In the genomic region with DNA sequence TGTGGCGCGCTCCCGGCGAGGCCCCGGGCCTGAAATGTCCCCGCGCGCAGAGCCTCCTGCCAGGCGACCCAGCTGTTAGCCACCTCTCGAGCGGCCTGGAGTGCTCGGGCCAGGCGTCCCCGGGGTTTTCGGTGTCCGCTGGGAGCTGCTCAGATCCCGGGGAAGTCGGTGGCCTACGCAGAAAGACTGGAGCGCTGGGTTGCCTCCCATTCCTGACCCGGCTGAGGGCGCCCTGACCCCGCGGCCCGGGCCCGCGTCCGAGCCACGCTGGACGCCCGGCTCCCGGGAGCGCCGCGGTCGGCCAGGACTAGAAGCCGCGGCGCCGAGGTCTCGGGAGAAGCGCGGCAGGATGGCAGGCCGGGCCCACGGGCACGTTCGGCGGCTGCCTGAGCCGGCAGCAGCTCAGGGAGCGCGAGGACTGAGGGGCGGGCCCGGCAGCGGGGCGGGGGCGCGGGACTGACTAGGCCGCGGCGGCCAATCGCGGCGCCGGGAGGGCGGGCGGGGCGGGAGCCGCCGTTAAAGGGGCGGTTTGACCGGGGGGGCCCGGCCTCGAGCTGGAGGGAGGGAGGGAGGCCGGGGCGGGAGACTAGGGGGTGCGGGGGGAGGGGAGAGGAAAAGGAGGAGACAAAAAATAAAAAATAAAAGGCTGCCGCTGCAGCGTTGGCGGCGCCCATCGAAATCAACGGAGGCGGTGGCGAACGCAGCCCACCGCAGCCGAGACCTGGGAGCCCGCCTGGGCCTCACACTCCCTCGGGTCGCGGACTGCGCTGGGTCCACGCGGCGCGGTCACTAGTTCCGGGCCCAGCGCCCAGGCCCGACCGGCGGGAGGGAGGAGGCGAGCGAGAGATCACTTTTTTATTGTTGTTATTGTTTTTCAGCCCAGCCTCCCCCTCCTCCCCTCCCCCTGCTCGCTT, we compare ENCODE assay signal across 8 cellular contexts. TPM values are rescaled to one million over a fixed set of nuclear protein-coding genes. Genes with fewer than 3 reads are reported as not detected.
DNase-seq lines count a peak whose midpoint lies in the region; ATAC-seq and TF ChIP-seq lines count a peak whose summit lies in the region.

No MANE protein-coding gene starts in this region.

- H3K36me3 Mint-ChIP-seq in CD8-positive, alpha-beta memory T cell: peaks cover 0 to 5% (median 0%) of the 10 kb centered on the region in 3 donors
- peaks cover 3% of the 10 kb centered on the region for H3K36me3 Mint-ChIP-seq in activated CD4-positive, alpha-beta T cell treated with anti-CD3 and anti-CD28 coated beads, Interleukin-2, amount 10 ng/mL, durations not matched to agents 24 days and 14 days (ENCODE audit: low read depth)

- H3K27ac Mint-ChIP-seq in CD8-positive, alpha-beta memory T cell: peak overlapping the region in 1 of 8 donors; percentile 70
- no peak overlapping the region for H3K27ac Mint-ChIP-seq in activated CD4-positive, alpha-beta T cell treated with anti-CD3 and anti-CD28 coated beads, Interleukin-2, amount 10 ng/mL, durations not matched to agents 24 days and 14 days

- ATAC-seq in GM21825 (IDR thresholded peaks at IDR 0.05; ENCODE audit: unreplicated experiment): peak; percentile 49
- ATAC-seq in GM18870 (IDR thresholded peaks at IDR 0.05; ENCODE audit: unreplicated experiment): no peak

- peaks cover 27% of the 10 kb centered on the region for H3K4me1 ChIP-seq in CD8-positive, alpha-beta memory T cell (ENCODE audit: insufficient read depth, low read length)

- DNase-seq in CD8-positive, alpha-beta memory T cell: peak in 4 of 5 donors; percentile 42 to 64 (median 48)
- DNase-seq in NCI-H187 treated with DMSO at 0.1 percent for 48 hours (lab: John Stamatoyannopoulos, UW) (peak; percentile 76), dorsolateral prefrontal cortex (peak in 3 of 10 donors; percentile 36 to 91 (median 75)), medulla oblongata (ENCODE audit: extremely low spot score) (peak; percentile 61)
- peak; percentile 85 for DNase-seq in activated CD4-positive, alpha-beta T cell treated with anti-CD3 and anti-CD28 coated beads, Interleukin-2, amount 10 ng/mL, durations not matched to agents 24 days and 14 days
- DNase-seq in stimulated activated naive CD4-positive, alpha-beta T cell (lab: John Stamatoyannopoulos, UW): peak in 4 of 6 experiments; percentile 36 to 49 (median 45)

- H3K27me3 ChIP-seq in CD8-positive, alpha-beta memory T cell (ENCODE audit: insufficient read depth, low read length, poor library complexity, severe bottlenecking): peaks cover 73% of the 10 kb centered on the region
- H3K27me3 ChIP-seq in dorsolateral prefrontal cortex: peaks cover 0 to 99% (median 82%) of the 10 kb centered on the region in 45 donors

- H3K4me3 ChIP-seq in CD8-positive, alpha-beta memory T cell (ENCODE audit: low read length): no peak overlapping the region
- H3K4me3 ChIP-seq in dorsolateral prefrontal cortex: peak overlapping the region; percentile 42 to 77 (median 64)

- H3K27me3 Mint-ChIP-seq in CD8-positive, alpha-beta memory T cell: peaks cover 65 to 68% of the 10 kb centered on the region in 2 donors
- H3K27me3 Mint-ChIP-seq in activated CD4-positive, alpha-beta T cell treated with anti-CD3 and anti-CD28 coated beads, Interleukin-2, amount 10 ng/mL, durations not matched to agents 24 days and 14 days: peaks cover 64% of the 10 kb centered on the region

- CTCF ChIA-PET in CD8-positive, alpha-beta memory T cell (lab: Charles Lee): interaction anchor here (1.4 kb wide), 1 partner anchor 324 kb away, joined by 4 read pairs; no protein-coding TSS in a partner anchor

- POLR2A ChIA-PET in CD8-positive, alpha-beta memory T cell (lab: Charles Lee): no interaction called here

- H3K9me3 ChIP-seq in CD8-positive, alpha-beta memory T cell (ENCODE audit: low read length): peaks cover 8% of the 10 kb centered on the region

- no peak overlapping the region for H3K27ac ChIP-seq in CD8-positive, alpha-beta memory T cell (ENCODE audit: low read depth, low read length)
- peak overlapping the region in 58 of 59 donors; percentile 49 to 98 (median 88) for H3K27ac ChIP-seq in dorsolateral prefrontal cortex

- peaks cover 8 to 27% (median 23%) of the 10 kb centered on the region in 3 donors for H3K4me1 Mint-ChIP-seq in CD8-positive, alpha-beta memory T cell
- peaks cover 8% of the 10 kb centered on the region for H3K4me1 Mint-ChIP-seq in activated CD4-positive, alpha-beta T cell treated with anti-CD3 and anti-CD28 coated beads, Interleukin-2, amount 10 ng/mL, durations not matched to agents 24 days and 14 days

- no peaks in the 10 kb centered on the region for H3K36me3 ChIP-seq in CD8-positive, alpha-beta memory T cell (ENCODE audit: insufficient read depth, low read length)

- peak overlapping the region in 3 of 7 donors; percentile 37 to 55 (median 54) for H3K4me3 Mint-ChIP-seq in CD8-positive, alpha-beta memory T cell
- H3K4me3 Mint-ChIP-seq in activated CD4-positive, alpha-beta T cell treated with anti-CD3 and anti-CD28 coated beads, Interleukin-2, amount 10 ng/mL, durations not matched to agents 24 days and 14 days: peak overlapping the region; percentile 61

- intact Hi-C loops in activated CD4-positive, alpha-beta T cell treated with anti-CD3 and anti-CD28 coated beads, Interleukin-2, amount 10 ng/mL, durations not matched to agents 24 days and 14 days (cut with micrococcal nuclease): no loop called here
- intact Hi-C loops in dorsolateral prefrontal cortex (cut with DNase I): loop anchor here (5.0 kb wide), 2 partner anchors 107 to 252 kb away; a partner anchor contains a TSS

- H3K9me3 Mint-ChIP-seq in CD8-positive, alpha-beta memory T cell: peaks cover 0 to 53% (median 39%) of the 10 kb centered on the region in 5 donors
- H3K9me3 Mint-ChIP-seq in activated CD4-positive, alpha-beta T cell treated with anti-CD3 and anti-CD28 coated beads, Interleukin-2, amount 10 ng/mL, durations not matched to agents 24 days and 14 days: peaks cover 11% of the 10 kb centered on the region

- peak in 1 of 56 donors; percentile 12 for TF ChIP-seq CTCF in dorsolateral prefrontal cortex (IDR thresholded peaks at IDR 0.05 in 54 of 56, conservative IDR thresholded peaks at IDR 0.05 in 2 of 56; ENCODE audit: low read depth in 1 of 56, partially characterized antibody in 56 of 56)

RNA-seq across cellular contexts. Expression of a gene that starts 1.1 kb away (rescaled TPM):
- not detected for total RNA-seq in CD8-positive, alpha-beta memory T cell
- polyA plus RNA-seq in CD8-positive, alpha-beta memory T cell: not detected
- total RNA-seq in activated CD4-positive, alpha-beta T cell treated with anti-CD3 and anti-CD28 coated beads, Interleukin-2, amount 10 ng/mL, durations not matched to agents 24 days and 14 days: 0.07 TPM in 1 of 2 replicates, not detected in the other
- total RNA-seq in dorsolateral prefrontal cortex: 10 to 100 TPM in 117 of 120 experiments, 1 to 10 TPM in 3; 6.5 to 90.1 (median 24.5) TPM

RNA-seq across cellular contexts. Expression of a gene that starts 8.9 kb away (rescaled TPM):
- not detected for total RNA-seq in CD8-positive, alpha-beta memory T cell
- polyA plus RNA-seq in CD8-positive, alpha-beta memory T cell: not detected
- total RNA-seq in activated CD4-positive, alpha-beta T cell treated with anti-CD3 and anti-CD28 coated beads, Interleukin-2, amount 10 ng/mL, durations not matched to agents 24 days and 14 days: not detected in 2 replicates
- 10 to 100 TPM in 1 of 120 experiments, 1 to 10 TPM in 118, under 1 TPM in 1; 0.91 to 10.4 (median 3.1) TPM for total RNA-seq in dorsolateral prefrontal cortex
